Comparison of ENCODE assay signal across 20 cellular contexts in genomic region chr3:61990618-61991017, GRCh38.
DNase-seq lines count a peak whose midpoint lies in the region; ATAC-seq and TF ChIP-seq lines count a peak whose summit lies in the region.
"Had no signal": no experiment of that assay in that cellular context is flagged by ENCODE, and none has a peak within 500 bp of the region (broad histone marks: within the 10 kb centered on the region; RNA-seq: fewer than 3 reads in every experiment).

No MANE protein-coding gene starts in this region.

- H3K36me3 ChIP-seq in GM23338 (ENCODE audit: insufficient read depth) (no peaks in the 10 kb centered on the region), NT2/D1 (ENCODE audit: insufficient read depth, insufficient read length, low read length) (no peaks in the 10 kb centered on the region), neural cell (ENCODE audit: insufficient read depth, low read length) (no peaks in the 10 kb centered on the region), neural progenitor cell (no peaks in the 10 kb centered on the region), mesendoderm (ENCODE audit: control insufficient read depth, insufficient read depth, low read length) (no peaks in the 10 kb centered on the region), lower lobe of right lung (no peaks in the 10 kb centered on the region)

- TF ChIP-seq CTCF in GM23338 (conservative IDR thresholded peaks at IDR 0.05; ENCODE audit: low read depth in 2 of 2): no peak
- TF ChIP-seq CTCF in neural cell (IDR thresholded peaks at IDR 0.05; ENCODE audit: poor library complexity, severe bottlenecking): no peak
- TF ChIP-seq CTCF in neural progenitor cell (IDR thresholded peaks at IDR 0.05): no peak
- TF ChIP-seq CTCF in lower lobe of right lung (IDR thresholded peaks at IDR 0.05): no peak

- DNase-seq in GM23338 (ENCODE audit: low spot score): no peak
- peak; percentile 38 for DNase-seq in NT2/D1 (ENCODE audit: low read depth, low spot score)
- DNase-seq in neural progenitor cell (ENCODE audit: low spot score): peak; percentile 79
- no peak for DNase-seq in mesendoderm
- DNase-seq in lower lobe of right lung: no peak
- no peak for DNase-seq in NCI-H1105 treated with DMSO at 0.1 percent for 48 hours (lab: John Stamatoyannopoulos, UW)
- no peak for DNase-seq in activated CD8-positive, alpha-beta memory T cell treated with anti-CD3 and anti-CD28 coated beads, Interleukin-2, amount 50 U/mL, for 4 hours
- DNase-seq: AML-193; Caco-2; Calu3; CD4-positive, alpha-beta T cell; CD8-positive, alpha-beta T cell; DMS79 treated with DMSO at 0.1 percent for 48 hours; GF-D8 had no signal

- TF ChIP-seq EP300 in neural cell (conservative IDR thresholded peaks at IDR 0.05; ENCODE audit: poor library complexity, severe bottlenecking): no peak

- no peak overlapping the region for H3K18ac ChIP-seq in mesendoderm (ENCODE audit: low read length)

- H3K9me3 Mint-ChIP-seq in GM23338 (no peaks in the 10 kb centered on the region), neural progenitor cell (no peaks in the 10 kb centered on the region)
- H3K9me3 Mint-ChIP-seq: CD8-positive, alpha-beta T cell had no signal

- H3K4me1 Mint-ChIP-seq in GM23338: peaks cover 19% of the 10 kb centered on the region
- peaks cover 9% of the 10 kb centered on the region for H3K4me1 Mint-ChIP-seq in neural progenitor cell
- H3K4me1 Mint-ChIP-seq: B cell had no signal

- peaks cover 7% of the 10 kb centered on the region for H3K79me1 ChIP-seq in mesendoderm (ENCODE audit: low read length)

- H3K36me3 Mint-ChIP-seq in GM23338 (ENCODE audit: low read depth): peaks cover 14% of the 10 kb centered on the region; the same call in 2 of the 3 replicates
- H3K36me3 Mint-ChIP-seq in neural progenitor cell: peaks cover 8% of the 10 kb centered on the region
- H3K36me3 Mint-ChIP-seq: CD8-positive, alpha-beta T cell had no signal

- no peaks in the 10 kb centered on the region for H3K27me3 ChIP-seq in GM23338 (ENCODE audit: insufficient read depth)
- no peaks in the 10 kb centered on the region for H3K27me3 ChIP-seq in NT2/D1 (ENCODE audit: insufficient read depth, insufficient read length)
- H3K27me3 ChIP-seq in neural cell (ENCODE audit: insufficient read depth, low read depth, low read length): no peaks in the 10 kb centered on the region
- no peaks in the 10 kb centered on the region for H3K27me3 ChIP-seq in neural progenitor cell
- H3K27me3 ChIP-seq in mesendoderm (ENCODE audit: insufficient read depth, low read length, poor library complexity): no peaks in the 10 kb centered on the region
- no peaks in the 10 kb centered on the region for H3K27me3 ChIP-seq in lower lobe of right lung (ENCODE audit: low read depth)
- H3K27me3 ChIP-seq: BLaER1 treated with 17β-estradiol and CSF1 and Interleukin-3, amounts not matched to agents 10 nM and 100 nM had no signal

- peaks cover under 1% of the 10 kb centered on the region; the same call in 1 of the 2 replicates for H3K4me1 ChIP-seq in GM23338 (ENCODE audit: insufficient read depth)
- H3K4me1 ChIP-seq in NT2/D1 (ENCODE audit: insufficient read depth, insufficient read length): no peaks in the 10 kb centered on the region
- H3K4me1 ChIP-seq in neural progenitor cell: peaks cover 25% of the 10 kb centered on the region
- no peaks in the 10 kb centered on the region for H3K4me1 ChIP-seq in mesendoderm (ENCODE audit: control insufficient read depth, low read depth, low read length)
- no peaks in the 10 kb centered on the region for H3K4me1 ChIP-seq in lower lobe of right lung
- H3K4me1 ChIP-seq: A549, Caco-2 had no signal

- H3K27me3 Mint-ChIP-seq in GM23338 (ENCODE audit: insufficient read depth, low read depth, poor library complexity): peaks cover 4% of the 10 kb centered on the region
- H3K27me3 Mint-ChIP-seq in neural progenitor cell (ENCODE audit: insufficient read depth, low read depth): no peaks in the 10 kb centered on the region
- H3K27me3 Mint-ChIP-seq: B cell; CD4-positive, alpha-beta T cell had no signal

- H3K9ac ChIP-seq in NT2/D1 (ENCODE audit: insufficient read length, low read depth) (no peak overlapping the region), neural cell (ENCODE audit: low read length) (no peak overlapping the region), neural progenitor cell (no peak overlapping the region), mesendoderm (ENCODE audit: low read length) (no peak overlapping the region)
- H3K9ac ChIP-seq: BLaER1 treated with 17β-estradiol and CSF1 and Interleukin-3, amounts not matched to agents 10 nM and 100 nM had no signal

- H2BK5ac ChIP-seq in mesendoderm (ENCODE audit: low read length): no peak overlapping the region

- H3K9me3 ChIP-seq in NT2/D1 (ENCODE audit: insufficient read depth, low read length) (no peaks in the 10 kb centered on the region), neural cell (ENCODE audit: low read length) (no peaks in the 10 kb centered on the region), neural progenitor cell (ENCODE audit: low read depth) (no peaks in the 10 kb centered on the region), lower lobe of right lung (no peaks in the 10 kb centered on the region)
- H3K9me3 ChIP-seq: A549, Caco-2 had no signal

- H3K56ac ChIP-seq in mesendoderm (ENCODE audit: low read length): no peak overlapping the region

- H3K4me3 Mint-ChIP-seq in GM23338 (no peak overlapping the region), neural progenitor cell (no peak overlapping the region)
- H3K4me3 Mint-ChIP-seq: B cell; CD4-positive, alpha-beta T cell; CD8-positive, alpha-beta T cell had no signal

- H3K79me2 ChIP-seq in GM23338 (replicated peaks; ENCODE audit: insufficient read depth) (peaks cover 25% of the 10 kb centered on the region), neural cell (replicated peaks; ENCODE audit: insufficient read depth, low read length) (no peaks in the 10 kb centered on the region), neural progenitor cell (ENCODE audit: low read depth) (peaks cover 24% of the 10 kb centered on the region), mesendoderm (ENCODE audit: control insufficient read depth, insufficient read depth, low read length) (no peaks in the 10 kb centered on the region)

- H3K9me2 ChIP-seq in GM23338 (ENCODE audit: insufficient read depth): no peaks in the 10 kb centered on the region
- no peaks in the 10 kb centered on the region for H3K9me2 ChIP-seq in neural cell (ENCODE audit: insufficient read depth, low read length)

- no peak overlapping the region for H2BK120ac ChIP-seq in mesendoderm (ENCODE audit: low read depth, low read length)

- no peak overlapping the region for H3K27ac Mint-ChIP-seq in GM23338
- no peak overlapping the region for H3K27ac Mint-ChIP-seq in neural progenitor cell
- H3K27ac Mint-ChIP-seq: B cell; CD4-positive, alpha-beta T cell; CD8-positive, alpha-beta T cell had no signal

- H2AFZ ChIP-seq in GM23338 (no peak overlapping the region), neural cell (ENCODE audit: low read depth, low read length) (no peak overlapping the region), neural progenitor cell (replicated peaks) (no peak overlapping the region)

- H3K4me3 ChIP-seq in GM23338: no peak overlapping the region
- no peak overlapping the region for H3K4me3 ChIP-seq in NT2/D1 (ENCODE audit: insufficient read length, low read depth)
- H3K4me3 ChIP-seq in neural cell (ENCODE audit: low read length): no peak overlapping the region
- H3K4me3 ChIP-seq in neural progenitor cell: peak overlapping the region; percentile 14
- H3K4me3 ChIP-seq in mesendoderm (ENCODE audit: low read length): no peak overlapping the region
- H3K4me3 ChIP-seq in lower lobe of right lung: no peak overlapping the region
- H3K4me3 ChIP-seq: A549; BLaER1 treated with 17β-estradiol and CSF1 and Interleukin-3, amounts not matched to agents 10 nM and 100 nM had no signal

- H3K4me2 ChIP-seq in GM23338 (no peak overlapping the region), neural cell (ENCODE audit: low read length) (no peak overlapping the region), neural progenitor cell (peak overlapping the region; percentile 44), mesendoderm (ENCODE audit: low read length) (no peak overlapping the region)
- H3K4me2 ChIP-seq: A549; BLaER1 treated with 17β-estradiol and CSF1 and Interleukin-3, amounts not matched to agents 10 nM and 100 nM had no signal

- H2BK15ac ChIP-seq in mesendoderm (replicated peaks; ENCODE audit: low read depth): no peak overlapping the region

- H4K20me1 ChIP-seq in GM23338 (replicated peaks; ENCODE audit: insufficient read depth) (0 out of 2 replicates have a peak, but pooled peaks cover 5% of the 10 kb centered on the region), neural cell (ENCODE audit: insufficient read depth) (no peaks in the 10 kb centered on the region), neural progenitor cell (ENCODE audit: low read depth) (peaks cover 31% of the 10 kb centered on the region)
- H4K20me1 ChIP-seq: BLaER1 treated with 17β-estradiol and CSF1 and Interleukin-3, amounts not matched to agents 10 nM and 100 nM had no signal

- TF ChIP-seq RAD21 in neural cell (conservative IDR thresholded peaks at IDR 0.05): no peak

- no peak overlapping the region for H4K8ac ChIP-seq in mesendoderm (ENCODE audit: low read depth, low read length)

- H3K27ac ChIP-seq in GM23338 (ENCODE audit: low read depth): 0 out of 2 replicates have a peak overlapping the region, but pooled peaks have one; percentile 1
- peak overlapping the region; percentile 70 for H3K27ac ChIP-seq in neural cell (ENCODE audit: low read length)
- H3K27ac ChIP-seq in neural progenitor cell: peak overlapping the region; percentile 34
- H3K27ac ChIP-seq in mesendoderm (ENCODE audit: low read depth, low read length): no peak overlapping the region
- no peak overlapping the region for H3K27ac ChIP-seq in lower lobe of right lung
- H3K27ac ChIP-seq: 22Rv1; A549; BLaER1 treated with 17β-estradiol and CSF1 and Interleukin-3, amounts not matched to agents 10 nM and 100 nM; C4-2B had no signal

- no peak overlapping the region for H3K23ac ChIP-seq in mesendoderm (ENCODE audit: low read length)

- H3F3A ChIP-seq in GM23338 (replicated peaks; ENCODE audit: low read depth) (no peaks in the 10 kb centered on the region), neural cell (ENCODE audit: insufficient read depth, low read length, poor library complexity, severe bottlenecking) (no peaks in the 10 kb centered on the region), neural progenitor cell (ENCODE audit: low read depth) (peaks cover 21% of the 10 kb centered on the region)

- no peak overlapping the region for H4K5ac ChIP-seq in mesendoderm (ENCODE audit: low read length)

- H2AK5ac ChIP-seq in mesendoderm (ENCODE audit: low read length): no peak overlapping the region

- ATAC-seq in GM23338 (peak; percentile 75), lower lobe of right lung (no peak)
- ATAC-seq: A549; CD8-positive, alpha-beta T cell had no signal

- intact Hi-C loops in lower lobe of right lung (cut with DNase I): no loop called here

- H3K4ac ChIP-seq in mesendoderm (ENCODE audit: low read depth, low read length): no peak overlapping the region

TF ChIP-seq in GM23338, 12 proteins besides CTCF, POLR2A, EP300 and RAD21 (continues in another document):
- TF ChIP-seq JUNB (IDR thresholded peaks at IDR 0.05; ENCODE audit: unreplicated experiment) (no peak), NANOG (IDR thresholded peaks at IDR 0.05; ENCODE audit: borderline replicate concordance) (no peak)

TF ChIP-seq in neural cell, 6 proteins besides CTCF, POLR2A, EP300 and RAD21 (continues in another document):
- TF ChIP-seq EZH2 (IDR thresholded peaks at IDR 0.05; ENCODE audit: borderline replicate concordance, insufficient read depth, low read length, poor library complexity, severe bottlenecking) (no peak), TAF1 (IDR thresholded peaks at IDR 0.05; ENCODE audit: low read depth) (no peak)

Comparison
In these comparisons a context has a peak if more than half of its experiments do, and no peak if none do; other contexts are left out.
1. DNase-seq: peak in NT2/D1 (single experiment) and neural progenitor cell (single experiment); none in GM23338 (single experiment), mesendoderm (single experiment), lower lobe of right lung (single experiment), NCI-H1105 treated with DMSO at 0.1 percent for 48 hours (single experiment) and activated CD8-positive, alpha-beta memory T cell treated with anti-CD3 and anti-CD28 coated beads, Interleukin-2, amount 50 U/mL, for 4 hours (single experiment).
2. H3K27ac ChIP-seq: peak in GM23338 (single experiment), neural cell (single experiment) and neural progenitor cell (single experiment); none in mesendoderm (single experiment) and lower lobe of right lung (single experiment).